18 cellular contexts compared by ENCODE assay signal in the genomic region with DNA sequence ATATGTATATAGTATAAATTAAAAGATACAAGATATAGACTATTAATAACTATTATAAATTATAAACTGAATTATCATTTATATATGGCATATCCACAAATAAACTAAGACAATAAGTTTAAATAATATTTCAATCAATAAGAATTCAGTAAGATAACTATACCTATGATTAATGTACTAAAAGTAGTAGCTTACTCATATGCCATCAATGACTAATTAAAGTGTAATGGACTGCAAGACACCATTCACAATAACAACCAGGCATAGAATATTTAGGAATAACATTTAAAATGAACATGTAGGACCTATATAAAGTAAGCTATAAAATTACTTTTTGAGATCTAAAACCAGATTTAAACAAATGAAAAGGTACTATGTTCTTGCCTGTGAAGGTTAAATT. TPM values are rescaled to one million over a fixed set of nuclear protein-coding genes. Genes with fewer than 3 reads are reported as not detected.
A peak's percentile ranks its signal among the peaks of the same experiment; 100 is the strongest.
DNase-seq lines count a peak whose midpoint lies in the region; ATAC-seq, FAIRE-seq and TF ChIP-seq lines count a peak whose summit lies in the region.
"Had no signal": no experiment of that assay in that cellular context is flagged by ENCODE, and none has a peak within 500 bp of the region (broad histone marks: within the 10 kb centered on the region; RNA-seq: fewer than 3 reads in every experiment).

No MANE protein-coding gene starts in this region.

- CTCF ChIA-PET in RWPE1 (lab: Yijun Ruan, JAX): no interaction called here

- H3K36me3 ChIP-seq in pancreas: no peaks in the 10 kb centered on the region
- H3K36me3 ChIP-seq: BLaER1 had no signal

- H3K4me1 ChIP-seq in pancreas: no peaks in the 10 kb centered on the region
- H3K4me1 ChIP-seq: BLaER1 had no signal

- peak; percentile 33 for DNase-seq in RWPE1 (ENCODE audit: low spot score)
- no peak for DNase-seq in pancreas
- no peak for DNase-seq in superior temporal gyrus (ENCODE audit: extremely low spot score)
- no peak for DNase-seq in activated gamma-delta T cell (lab: John Stamatoyannopoulos, UW)
- DNase-seq: AML-193, H7 had no signal

- H3K27ac ChIP-seq in RWPE1 (no peak overlapping the region), pancreas (no peak overlapping the region)
- H3K27ac ChIP-seq: 22Rv1, BLaER1 had no signal

- no peak for ATAC-seq in pancreas
- ATAC-seq in HG03460 (IDR thresholded peaks at IDR 0.05; ENCODE audit: unreplicated experiment): no peak
- ATAC-seq in GM18511 (IDR thresholded peaks at IDR 0.05; ENCODE audit: unreplicated experiment): no peak
- ATAC-seq: GM23338, HepG2 had no signal

- POLR2A ChIA-PET in RWPE1 (lab: Yijun Ruan, JAX; ENCODE audit: low non-redundant PET): no interaction called here

- H3K27me3 ChIP-seq in pancreas: no peaks in the 10 kb centered on the region
- H3K27me3 ChIP-seq: BLaER1 had no signal

- peak; percentile 88 for FAIRE-seq in A204.1 (lab: Jason Lieb, UNC)
- peak; percentile 72 for FAIRE-seq in endometrium (lab: Jason Lieb, UNC)
- FAIRE-seq in pancreas (lab: Jason Lieb, UNC): peak; percentile 56
- FAIRE-seq: GM12891, HepG2, HTR-8/SVneo had no signal

- intact Hi-C loops in pancreas (cut with DNase I): no loop called here

- no peak overlapping the region for H3K4me3 ChIP-seq in pancreas
- H3K4me3 ChIP-seq: BLaER1, GM23338 had no signal

- H3K9me3 ChIP-seq in pancreas: no peaks in the 10 kb centered on the region
- H3K9me3 ChIP-seq: BLaER1 had no signal

- TF ChIP-seq CTCF in RWPE1 (conservative IDR thresholded peaks at IDR 0.05; ENCODE audit: low read depth): no peak
- TF ChIP-seq CTCF in pancreas (IDR thresholded peaks at IDR 0.05): no peak

RNA-seq across cellular contexts. Expression of a gene that starts 18.8 kb away (rescaled TPM):
- total RNA-seq in pancreas: under 1 TPM in 3 of 6 donors, not detected in 3; 0.06 to 0.18 (median 0.09) TPM
- under 1 TPM; 0.08 to 0.19 TPM for polyA plus RNA-seq in pancreas
- total RNA-seq: Daoy, G401, H7, HepG2 had no signal
- polyA plus RNA-seq: GM23338, HepG2 had no signal
